ENCODE assay signal across 8 cellular contexts in the genomic region with DNA sequence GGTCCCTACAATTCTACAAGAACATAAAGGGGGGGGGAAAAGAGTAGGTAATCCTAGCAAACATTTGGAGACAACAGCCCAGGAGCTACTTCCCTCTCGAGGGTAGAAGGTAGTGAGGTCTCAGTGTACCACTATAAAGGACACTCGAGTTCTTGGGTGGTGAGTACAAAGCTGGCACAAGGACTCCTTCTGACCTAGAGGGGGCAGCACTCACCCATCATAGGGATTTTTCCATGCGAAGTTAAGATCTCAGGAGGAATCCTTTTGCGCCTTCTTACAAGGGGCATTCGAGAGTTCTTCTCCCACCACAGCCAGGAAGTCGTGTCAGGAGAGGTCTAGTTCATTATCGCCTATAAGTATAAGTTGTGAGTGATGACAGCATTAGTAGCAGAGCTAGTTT.
DNase-seq lines count a peak whose midpoint lies in the region; ATAC-seq and TF ChIP-seq lines count a peak whose summit lies in the region.

No MANE protein-coding gene starts in this region.

- no peaks in the 10 kb centered on the region for H3K9me3 ChIP-seq in Panc1 (ENCODE audit: control insufficient read depth, insufficient read depth, low read depth, low read length)
- no peaks in the 10 kb centered on the region for H3K9me3 ChIP-seq in cardiac muscle cell (ENCODE audit: low read depth)
- no peaks in the 10 kb centered on the region for H3K9me3 ChIP-seq in transverse colon

- H3K36me3 ChIP-seq in Panc1 (ENCODE audit: control insufficient read depth, insufficient read depth, low read length) (no peaks in the 10 kb centered on the region), cardiac muscle cell (no peaks in the 10 kb centered on the region), transverse colon (no peaks in the 10 kb centered on the region)

- TF ChIP-seq EP300 in transverse colon (IDR thresholded peaks at IDR 0.05; ENCODE audit: low read depth) = no peak

- H3K4me1 Mint-ChIP-seq in activated T-cell treated with anti-CD3 and anti-CD28 coated beads, Interleukin-2, amount 50 U/mL, for 72 hours (ENCODE audit: low read depth) = no peaks in the 10 kb centered on the region
- H3K4me1 Mint-ChIP-seq in activated CD4-positive, alpha-beta memory T cell treated with anti-CD3 and anti-CD28 coated beads for 36 hours (ENCODE audit: low read depth) = no peaks in the 10 kb centered on the region

- no peak for TF ChIP-seq POLR2A in transverse colon (IDR thresholded peaks at IDR 0.05)

- ATAC-seq in activated T-cell treated with anti-CD3 and anti-CD28 coated beads, Interleukin-2, amount 50 U/mL, for 72 hours (replicated peaks in 1 of 2) = no peak
- ATAC-seq in Panc1 (0 out of 2 replicates have a peak, but pooled peaks have one; percentile 51), GM19328 (IDR thresholded peaks at IDR 0.05; ENCODE audit: unreplicated experiment) (no peak)

- H3K9me3 Mint-ChIP-seq in activated T-cell treated with anti-CD3 and anti-CD28 coated beads, Interleukin-2, amount 50 U/mL, for 72 hours = no peaks in the 10 kb centered on the region
- no peaks in the 10 kb centered on the region for H3K9me3 Mint-ChIP-seq in activated CD4-positive, alpha-beta memory T cell treated with anti-CD3 and anti-CD28 coated beads for 36 hours

- peak; percentile 66 for TF ChIP-seq CTCF in Panc1 (IDR thresholded peaks at IDR 0.05)
- TF ChIP-seq CTCF in cardiac muscle cell (IDR thresholded peaks at IDR 0.05; ENCODE audit: low read depth, low read length) = peak; percentile 80
- peak in 3 of 5 experiments; percentile 7 to 32 (median 19) for TF ChIP-seq CTCF in transverse colon (IDR thresholded peaks at IDR 0.05)

- H3K27ac ChIP-seq in Panc1 (ENCODE audit: low read length) (no peak overlapping the region), cardiac muscle cell (no peak overlapping the region), transverse colon (no peak overlapping the region)

- DNase-seq in activated T-cell treated with anti-CD3 and anti-CD28 coated beads, Interleukin-2, amount 50 U/mL, for 72 hours = peak; percentile 1
- no peak for DNase-seq in activated T-cell treated with anti-CD3 and anti-CD28 coated beads, Interleukin-2, amount 50 U/mL, for 48 hours
- no peak for DNase-seq in Panc1 (ENCODE audit: low read depth, low spot score)
- DNase-seq in cardiac muscle cell (ENCODE audit: low read depth in 1 of 2, low spot score in 1 of 2) = peak; percentile 79 to 81
- DNase-seq in transverse colon = no peak
- DNase-seq in activated CD4-positive, alpha-beta memory T cell treated with anti-CD3 and anti-CD28 coated beads for 36 hours = no peak
- no peak for DNase-seq in GM19238 (ENCODE audit: insufficient read length, low spot score)

- POLR2A ChIA-PET in Panc1 (lab: Charles Lee) = no interaction called here
- POLR2A ChIA-PET in activated CD4-positive, alpha-beta memory T cell treated with anti-CD3 and anti-CD28 coated beads for 36 hours (lab: Charles Lee) = no interaction called here

- no TSS peak for BruUV-seq in Panc1 (replicated peaks; lab: Mats Ljungman, UMichigan)

- 15% methylated on average over 7 of the region's 7 CpGs; no CpG with 5 or more reads in 1 of the 2 donors for WGBS in transverse colon (ENCODE audit: low coverage in 1 of 2), 2 donors

- H3K4me3 Mint-ChIP-seq in activated T-cell treated with anti-CD3 and anti-CD28 coated beads, Interleukin-2, amount 50 U/mL, for 72 hours = no peak overlapping the region
- H3K4me3 Mint-ChIP-seq in activated CD4-positive, alpha-beta memory T cell treated with anti-CD3 and anti-CD28 coated beads for 36 hours = no peak overlapping the region

- CTCF ChIA-PET in Panc1 (lab: Charles Lee) = interaction anchor here (0.8 kb wide), 1 partner anchor 126 kb away, joined by 9 read pairs; no protein-coding TSS in a partner anchor
- CTCF ChIA-PET in activated CD4-positive, alpha-beta memory T cell treated with anti-CD3 and anti-CD28 coated beads for 36 hours (lab: Charles Lee) = interaction anchor here (0.9 to 3.5 kb wide), 2 partner anchors 13 to 342 kb away, joined by 3 to 10 read pairs; no protein-coding TSS in a partner anchor

- H3K4me1 ChIP-seq in Panc1 (ENCODE audit: control insufficient read depth, insufficient read depth, low read length) (no peaks in the 10 kb centered on the region), cardiac muscle cell (ENCODE audit: low read depth) (peaks cover 11% of the 10 kb centered on the region), transverse colon (no peaks in the 10 kb centered on the region)

- no peaks in the 10 kb centered on the region for H3K36me3 Mint-ChIP-seq in activated T-cell treated with anti-CD3 and anti-CD28 coated beads, Interleukin-2, amount 50 U/mL, for 72 hours (ENCODE audit: insufficient read depth in 2 of 2)
- H3K36me3 Mint-ChIP-seq in activated CD4-positive, alpha-beta memory T cell treated with anti-CD3 and anti-CD28 coated beads for 36 hours = no peaks in the 10 kb centered on the region

- intact Hi-C loops in Panc1 (cut with micrococcal nuclease; ENCODE audit: unreplicated experiment) (loop anchor here (5.0 kb wide), 1 partner anchor 311 kb away; no protein-coding TSS in a partner anchor), transverse colon (cut with DNase I; ENCODE audit: low total_unique reads) (no loop called here)
- intact Hi-C loops in activated CD4-positive, alpha-beta memory T cell treated with anti-CD3 and anti-CD28 coated beads for 36 hours (cut with micrococcal nuclease) = no loop called here

- no peak overlapping the region for H3K27ac Mint-ChIP-seq in activated T-cell treated with anti-CD3 and anti-CD28 coated beads, Interleukin-2, amount 50 U/mL, for 72 hours
- H3K27ac Mint-ChIP-seq in activated CD4-positive, alpha-beta memory T cell treated with anti-CD3 and anti-CD28 coated beads for 36 hours = no peak overlapping the region

- in situ Hi-C loops in Panc1 (cut with HindIII; ENCODE audit: low pct_unique_long_range_greater_than_20kb, low sequenced_read_pairs) (no loop called here), transverse colon (cut with MboI; ENCODE audit: low pct_ligation_motif_present in 1 of 4, low pct_unique_long_range_greater_than_20kb in 1 of 4, low sequenced_read_pairs in 3 of 4) (no loop called here)

- H3K27me3 Mint-ChIP-seq in activated T-cell treated with anti-CD3 and anti-CD28 coated beads, Interleukin-2, amount 50 U/mL, for 72 hours (ENCODE audit: low read depth) = no peaks in the 10 kb centered on the region
- H3K27me3 Mint-ChIP-seq in activated CD4-positive, alpha-beta memory T cell treated with anti-CD3 and anti-CD28 coated beads for 36 hours = no peaks in the 10 kb centered on the region

- H3K4me3 ChIP-seq in Panc1 (ENCODE audit: low read depth in 2 of 2, low read length in 2 of 2) = no peak overlapping the region
- H3K4me3 ChIP-seq in cardiac muscle cell = no peak overlapping the region
- H3K4me3 ChIP-seq in transverse colon = no peak overlapping the region

- peaks cover 6% of the 10 kb centered on the region for H3K27me3 ChIP-seq in Panc1 (ENCODE audit: control insufficient read depth, insufficient read depth, low read length)
- H3K27me3 ChIP-seq in cardiac muscle cell = no peaks in the 10 kb centered on the region
- H3K27me3 ChIP-seq in transverse colon = no peaks in the 10 kb centered on the region

Comparison
In these comparisons a context has a peak if more than half of its experiments do, and no peak if none do; other contexts are left out.
1. DNase-seq: peak in activated T-cell treated with anti-CD3 and anti-CD28 coated beads, Interleukin-2, amount 50 U/mL, for 72 hours (2 of 2) and cardiac muscle cell (2 of 2); none in activated T-cell treated with anti-CD3 and anti-CD28 coated beads, Interleukin-2, amount 50 U/mL, for 48 hours (0 of 2), Panc1 (single experiment), transverse colon (single experiment), activated CD4-positive, alpha-beta memory T cell treated with anti-CD3 and anti-CD28 coated beads for 36 hours (single experiment) and GM19238 (single experiment).
2. CTCF ChIP-seq: peak in every context shown above with its lines; median percentile 80 in cardiac muscle cell; 66 in Panc1; 19 in transverse colon.